20 cellular contexts compared by ENCODE assay signal in the genomic region with DNA sequence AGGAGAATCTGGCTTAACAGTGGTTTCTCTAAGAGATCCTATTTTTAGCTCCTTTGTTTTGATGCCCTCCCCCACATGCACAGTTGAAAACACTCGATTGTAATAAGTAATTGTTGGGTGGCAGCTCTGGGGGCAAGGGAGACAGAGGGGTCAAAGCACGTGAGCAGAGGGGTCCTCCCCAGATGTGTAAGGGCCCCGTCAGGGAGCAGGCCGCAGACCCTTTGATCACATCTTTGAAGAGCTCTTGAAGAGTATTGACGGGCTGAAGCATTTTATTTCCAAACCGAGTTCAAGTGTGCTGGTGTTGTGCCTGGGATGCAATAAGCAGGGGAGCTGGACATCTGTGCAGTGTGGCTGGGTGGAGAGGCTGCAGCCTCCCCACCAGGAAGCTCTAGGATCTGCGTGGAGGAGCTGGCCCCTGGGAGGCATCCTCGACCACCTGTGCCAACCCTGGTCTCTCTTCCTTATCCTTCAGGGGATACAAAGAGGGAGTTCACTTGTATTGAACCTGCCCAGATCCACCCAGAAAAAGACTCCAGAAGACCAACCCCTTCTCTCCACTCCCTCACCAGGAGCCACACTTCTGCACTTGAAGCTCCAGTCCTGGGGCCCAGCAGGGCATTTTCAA.
DNase-seq lines count a peak whose midpoint lies in the region; TF ChIP-seq lines count a peak whose summit lies in the region.
"Had no signal": no experiment of that assay in that cellular context is flagged by ENCODE, and none has a peak within 500 bp of the region (broad histone marks: within the 10 kb centered on the region; RNA-seq: fewer than 3 reads in every experiment).

No MANE protein-coding gene starts in this region.

- no peak overlapping the region; the same call in 1 of the 2 replicates for H3K9ac ChIP-seq in BLaER1

- H3K36me3 Mint-ChIP-seq in neural crest cell (ENCODE audit: low read depth) = no peaks in the 10 kb centered on the region
- H3K36me3 Mint-ChIP-seq: CD4-positive, CD25-positive, alpha-beta regulatory T cell; CD8-positive, alpha-beta T cell had no signal

- peak overlapping the region; percentile 67 for H3K27ac ChIP-seq in BLaER1
- H3K27ac ChIP-seq: A549, C4-2B had no signal

- TF ChIP-seq CTCF in neural crest cell (conservative IDR thresholded peaks at IDR 0.05) = no peak

- DNase-seq in neural crest cell (ENCODE audit: low read depth, low spot score) (no peak), posterior vena cava (ENCODE audit: low spot score) (peak; percentile 46), OCI-M2 (lab: John Stamatoyannopoulos, UW; ENCODE audit: unreplicated experiment) (no peak), globus pallidus (ENCODE audit: low spot score) (no peak)
- DNase-seq in activated CD4-positive, alpha-beta T cell treated with anti-CD3 and anti-CD28 coated beads, Interleukin-2, amount 50 U/mL, for 48 hours = no peak
- DNase-seq: 8988T; ACHN; AML-193; BE2C; Caco-2; CD4-positive, CD25-positive, alpha-beta regulatory T cell; CD8-positive, alpha-beta T cell; DMS153; DND-41; GOT3; HFFc6 had no signal

- no peaks in the 10 kb centered on the region for H3K36me3 ChIP-seq in BLaER1
- H3K36me3 ChIP-seq: BE2C, HAP-1 had no signal

- no peak overlapping the region for H3K4me3 ChIP-seq in BLaER1
- H3K4me3 ChIP-seq: A549, HAP-1 had no signal

- H3K27me3 ChIP-seq in BLaER1 = no peaks in the 10 kb centered on the region
- H3K27me3 ChIP-seq: BE2C had no signal

- no peaks in the 10 kb centered on the region for H3K9me3 Mint-ChIP-seq in neural crest cell
- H3K9me3 Mint-ChIP-seq: CD8-positive, alpha-beta T cell had no signal

- H3K4me1 Mint-ChIP-seq in neural crest cell = peaks cover 21% of the 10 kb centered on the region
- H3K4me1 Mint-ChIP-seq: CD4-positive, CD25-positive, alpha-beta regulatory T cell had no signal

- H3K27me3 Mint-ChIP-seq in neural crest cell (ENCODE audit: low read depth) = peaks cover 2% of the 10 kb centered on the region
- H3K27me3 Mint-ChIP-seq: CD4-positive, CD25-positive, alpha-beta regulatory T cell had no signal

- no peaks in the 10 kb centered on the region for H4K20me1 ChIP-seq in BLaER1

- H3K9me3 ChIP-seq in BLaER1 = no peaks in the 10 kb centered on the region
- H3K9me3 ChIP-seq: A549, BE2C, Caco-2, HAP-1 had no signal

- H3K4me1 ChIP-seq in BLaER1 = peaks cover 53% of the 10 kb centered on the region
- H3K4me1 ChIP-seq: A549, BE2C, Caco-2, HAP-1 had no signal

- intact Hi-C loops in posterior vena cava (cut with DNase I) = no loop called here

- H3K4me2 ChIP-seq in BLaER1 = peak overlapping the region; percentile 65
- H3K4me2 ChIP-seq: A549 had no signal

- H3K4me3 Mint-ChIP-seq in neural crest cell = no peak overlapping the region
- H3K4me3 Mint-ChIP-seq: CD4-positive, CD25-positive, alpha-beta regulatory T cell; CD8-positive, alpha-beta T cell; HFFc6 had no signal

- H3K27ac Mint-ChIP-seq in neural crest cell (ENCODE audit: unreplicated experiment) = peak overlapping the region; percentile 27
- H3K27ac Mint-ChIP-seq: CD8-positive, alpha-beta T cell; HFFc6 had no signal
